32 cellular contexts compared by ENCODE assay signal in the genomic region with DNA sequence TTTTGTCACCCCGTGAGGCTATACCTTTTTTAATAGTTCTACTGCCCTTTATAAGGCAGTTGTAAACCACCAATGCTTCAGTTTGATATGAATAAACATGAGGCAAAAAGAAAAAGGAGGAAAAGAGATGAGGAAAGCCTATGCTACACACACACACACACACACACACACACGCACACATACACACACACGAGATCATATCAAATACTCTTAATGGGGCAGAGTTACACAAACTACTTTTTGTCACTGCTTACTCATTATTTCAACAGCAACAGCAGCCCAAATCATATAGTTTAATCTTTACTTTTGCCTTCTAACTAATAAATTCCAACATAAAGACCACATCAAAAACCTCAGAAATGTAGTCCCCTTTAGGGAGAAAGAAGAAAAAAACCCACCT.
DNase-seq lines count a peak whose midpoint lies in the region; ATAC-seq, FAIRE-seq and TF ChIP-seq lines count a peak whose summit lies in the region.
"Had no signal": no experiment of that assay in that cellular context is flagged by ENCODE, and none has a peak within 500 bp of the region (broad histone marks: within the 10 kb centered on the region; RNA-seq: fewer than 3 reads in every experiment).

No MANE protein-coding gene starts in this region.

- H3K27me3 ChIP-seq in osteoblast (ENCODE audit: insufficient read depth, low read length) (no peaks in the 10 kb centered on the region), foreskin keratinocyte (peaks cover 7% of the 10 kb centered on the region), endodermal cell (ENCODE audit: control insufficient read depth, insufficient read depth, low read length, poor library complexity, severe bottlenecking) (no peaks in the 10 kb centered on the region)
- H3K27me3 ChIP-seq: testis, vagina had no signal

- H3K27ac Mint-ChIP-seq in chondrocyte (ENCODE audit: unreplicated experiment) (peak overlapping the region; percentile 73), endodermal cell (no peak overlapping the region)
- H3K27ac Mint-ChIP-seq: activated CD4-positive, alpha-beta memory T cell treated with anti-CD3 and anti-CD28 coated beads, Interleukin-2, amount 10 ng/mL, durations not matched to agents 7 days and 5 days; activated T-helper 17 cell treated with anti-CD3 and anti-CD28 coated beads, Interleukin-2, amount 50 U/mL, for 72 hours; CD4-positive, alpha-beta T cell; nephron; stimulated activated naive CD8-positive, alpha-beta T cell treated with anti-CD3 and anti-CD28 coated beads, Interleukin-15, Interleukin-2, amounts not matched to agents 100 ng/mL and 50 ng/mL, for 24 hours; T-helper 2 cell treated with Interferon-gamma antibody and Interleukin-4, amounts not matched to agents 5 μg/mL and 100 μg/mL, for 36 hours had no signal

- H3K9me3 Mint-ChIP-seq in chondrocyte (ENCODE audit: low read depth) = peaks cover 17% of the 10 kb centered on the region
- peaks cover 13% of the 10 kb centered on the region for H3K9me3 Mint-ChIP-seq in endodermal cell
- H3K9me3 Mint-ChIP-seq: activated CD4-positive, alpha-beta memory T cell treated with anti-CD3 and anti-CD28 coated beads, Interleukin-2, amount 10 ng/mL, durations not matched to agents 7 days and 5 days had no signal

- H3K4me3 Mint-ChIP-seq in chondrocyte (ENCODE audit: unreplicated experiment) (no peak overlapping the region), endodermal cell (no peak overlapping the region)
- H3K4me3 Mint-ChIP-seq: activated CD4-positive, alpha-beta memory T cell treated with anti-CD3 and anti-CD28 coated beads, Interleukin-2, amount 10 ng/mL, durations not matched to agents 7 days and 5 days; activated T-helper 17 cell treated with anti-CD3 and anti-CD28 coated beads, Interleukin-2, amount 50 U/mL, for 72 hours; CD4-positive, alpha-beta T cell; nephron; stimulated activated naive CD8-positive, alpha-beta T cell treated with anti-CD3 and anti-CD28 coated beads, Interleukin-15, Interleukin-2, amounts not matched to agents 100 ng/mL and 50 ng/mL, for 24 hours; T-helper 2 cell treated with Interferon-gamma antibody and Interleukin-4, amounts not matched to agents 5 μg/mL and 100 μg/mL, for 36 hours had no signal

- H4K20me1 ChIP-seq in osteoblast (ENCODE audit: insufficient read depth, low read length) = no peaks in the 10 kb centered on the region

- H3K27ac ChIP-seq in osteoblast (ENCODE audit: low read depth, low read length) (no peak overlapping the region), foreskin keratinocyte (no peak overlapping the region), endodermal cell (ENCODE audit: low read depth, low read length) (no peak overlapping the region)
- H3K27ac ChIP-seq: A549, KMS-11, testis, vagina had no signal

- no peak for ATAC-seq in foreskin keratinocyte
- ATAC-seq: A549; activated T-helper 17 cell treated with anti-CD3 and anti-CD28 coated beads, Interleukin-2, amount 50 U/mL, for 72 hours; GM12878 had no signal

- H2AFZ ChIP-seq in osteoblast (ENCODE audit: low read length) = peak overlapping the region; percentile 56

- H3K79me2 ChIP-seq in osteoblast (ENCODE audit: insufficient read depth, low read length) = no peaks in the 10 kb centered on the region

- no peak overlapping the region for H3K9ac ChIP-seq in endodermal cell (ENCODE audit: extremely low read depth, low read length, poor library complexity, severe bottlenecking)
- H3K9ac ChIP-seq: KMS-11 had no signal

- FAIRE-seq in D721Med (lab: Jason Lieb, UNC) = no peak
- FAIRE-seq: A549, bronchial epithelial cell, frontal cortex, GM12878, GM19239, H1 had no signal

- H3K9me3 ChIP-seq in osteoblast (ENCODE audit: low read depth, low read length) (no peaks in the 10 kb centered on the region), endodermal cell (ENCODE audit: control insufficient read depth, low read length) (peaks cover 9% of the 10 kb centered on the region)
- H3K9me3 ChIP-seq: A549, testis, vagina had no signal

- DNase-seq in AG09309 (ENCODE audit: low read depth) (peak; percentile 54), HT-29 (ENCODE audit: low spot score) (peak; percentile 49), chondrocyte (ENCODE audit: low spot score) (no peak), osteoblast (ENCODE audit: insufficient read length, low spot score, missing footprints) (no peak), D721Med (ENCODE audit: insufficient read length, low spot score) (no peak), foreskin keratinocyte (no peak), SHP77 (lab: John Stamatoyannopoulos, UW) (no peak), endodermal cell (no peak)
- DNase-seq: activated CD4-positive, alpha-beta memory T cell treated with anti-CD3 and anti-CD28 coated beads, Interleukin-2, amount 10 ng/mL, durations not matched to agents 7 days and 5 days; activated CD4-positive, alpha-beta T cell treated with anti-CD3 and anti-CD28 coated beads for 1 hour; activated naive CD4-positive, alpha-beta T cell treated with anti-CD3 and anti-CD28 coated beads, Interleukin-2, amount 50 U/mL, for 16 hours; CD4-positive, alpha-beta T cell; effector CD4-positive, alpha-beta T cell; NCI-H1930; NCI-H2171 treated with DMSO at 0.1 percent for 48 hours; NCI-H510A; retina; stimulated activated CD8-positive, alpha-beta memory T cell treated with anti-CD3 and anti-CD28 coated beads, Interleukin-4, amount 100 ng/mL, for 48 hours; testis had no signal

- H3K4me1 ChIP-seq in osteoblast (ENCODE audit: insufficient read depth, low read length) (peaks cover 14% of the 10 kb centered on the region), foreskin keratinocyte (no peaks in the 10 kb centered on the region), endodermal cell (ENCODE audit: control insufficient read depth, insufficient read depth, low read length) (no peaks in the 10 kb centered on the region)
- H3K4me1 ChIP-seq: A549, testis, vagina had no signal

- H3K4me2 ChIP-seq in osteoblast (ENCODE audit: insufficient read depth, low read length) = peak overlapping the region; percentile 23
- H3K4me2 ChIP-seq: A549, KMS-11 had no signal

- TF ChIP-seq CTCF in AG09309 (IDR thresholded peaks at IDR 0.05; ENCODE audit: control insufficient read depth, insufficient read depth, low read depth, low read length, missing control alignments) (no peak), chondrocyte (IDR thresholded peaks at IDR 0.05) (no peak), osteoblast (IDR thresholded peaks at IDR 0.05; ENCODE audit: extremely low read depth, low read depth, low read length) (no peak), D721Med (IDR thresholded peaks at IDR 0.05; ENCODE audit: insufficient read depth, missing control alignments) (no peak), foreskin keratinocyte (conservative IDR thresholded peaks at IDR 0.05) (no peak), endodermal cell (conservative IDR thresholded peaks at IDR 0.05) (no peak)

- H3K27me3 Mint-ChIP-seq in chondrocyte (ENCODE audit: low read depth) (no peaks in the 10 kb centered on the region), endodermal cell (ENCODE audit: insufficient read depth) (no peaks in the 10 kb centered on the region)

- H3K4me1 Mint-ChIP-seq in chondrocyte (ENCODE audit: low read depth) = peaks cover 16% of the 10 kb centered on the region
- H3K4me1 Mint-ChIP-seq in endodermal cell = peaks cover 10% of the 10 kb centered on the region
- H3K4me1 Mint-ChIP-seq: activated CD4-positive, alpha-beta memory T cell treated with anti-CD3 and anti-CD28 coated beads, Interleukin-2, amount 10 ng/mL, durations not matched to agents 7 days and 5 days; activated T-helper 17 cell treated with anti-CD3 and anti-CD28 coated beads, Interleukin-2, amount 50 U/mL, for 72 hours; nephron had no signal

- WGBS in endodermal cell (ENCODE audit: insufficient coverage in 1 of 2, insufficient read length in 1 of 2), 2 experiments = 83% methylated on average over 3 of the region's 3 CpGs; no CpG with 5 or more reads in 1 of the 2 experiments

- H3K36me3 ChIP-seq in osteoblast (ENCODE audit: insufficient read depth, low read length) (no peaks in the 10 kb centered on the region), endodermal cell (ENCODE audit: control insufficient read depth, insufficient read depth, low read length) (no peaks in the 10 kb centered on the region)
- H3K36me3 ChIP-seq: vagina had no signal

- H3K4me3 ChIP-seq in AG09309 (ENCODE audit: control insufficient read depth, low read depth, low read length) = no peak overlapping the region
- no peak overlapping the region for H3K4me3 ChIP-seq in osteoblast (ENCODE audit: insufficient read depth, low read length)
- no peak overlapping the region for H3K4me3 ChIP-seq in endodermal cell (ENCODE audit: low read length)
- H3K4me3 ChIP-seq: A549, GM12878, lung, testis, vagina had no signal

- H3K36me3 Mint-ChIP-seq in chondrocyte (ENCODE audit: low read depth) (peaks cover 1% of the 10 kb centered on the region), endodermal cell (ENCODE audit: low read depth) (peaks cover 28% of the 10 kb centered on the region)

Comparison
In these comparisons a context has a peak if more than half of its experiments do, and no peak if none do; other contexts are left out.
1. DNase-seq: peak in AG09309 (single experiment) and HT-29 (single experiment); none in chondrocyte (single experiment), osteoblast (single experiment), D721Med (single experiment), foreskin keratinocyte (0 of 2), SHP77 (0 of 2) and endodermal cell (single experiment).